In genomic region chr9:124415852-124416484, GRCh38 we compare ENCODE assay signal across 8 cellular contexts. TPM values are rescaled to one million over a fixed set of nuclear protein-coding genes. Genes with fewer than 3 reads are reported as not detected.
A peak's percentile ranks its signal among the peaks of the same experiment; 100 is the strongest.
DNase-seq lines count a peak whose midpoint lies in the region; ATAC-seq, FAIRE-seq and TF ChIP-seq lines count a peak whose summit lies in the region.

No MANE protein-coding gene starts in this region.

- H3K4me1 ChIP-seq in CD4-positive, alpha-beta memory T cell (ENCODE audit: insufficient read depth, low read length) = peaks cover 17% of the 10 kb centered on the region

- H3K36me3 ChIP-seq in CD4-positive, alpha-beta memory T cell (ENCODE audit: insufficient read depth, low read length) = peaks cover 31% of the 10 kb centered on the region

- H3K27ac Mint-ChIP-seq in CD4-positive, alpha-beta memory T cell = peak overlapping the region; percentile 91 to 98 (median 98)
- peak overlapping the region; percentile 96 for H3K27ac Mint-ChIP-seq in central memory CD8-positive, alpha-beta T cell (ENCODE audit: low read depth)
- peak overlapping the region; percentile 81 for H3K27ac Mint-ChIP-seq in neural crest cell (ENCODE audit: unreplicated experiment)

- peaks cover 28 to 41% of the 10 kb centered on the region in 2 donors for H3K36me3 Mint-ChIP-seq in CD4-positive, alpha-beta memory T cell
- peaks cover 31% of the 10 kb centered on the region for H3K36me3 Mint-ChIP-seq in central memory CD8-positive, alpha-beta T cell (ENCODE audit: insufficient read depth)
- H3K36me3 Mint-ChIP-seq in neural crest cell (ENCODE audit: low read depth) = peaks cover 14% of the 10 kb centered on the region

- H3K27ac ChIP-seq in CD4-positive, alpha-beta memory T cell (ENCODE audit: low read depth, low read length) = no peak overlapping the region

- H3K4me1 Mint-ChIP-seq in CD4-positive, alpha-beta memory T cell = peaks cover 16 to 40% (median 23%) of the 10 kb centered on the region in 4 donors
- H3K4me1 Mint-ChIP-seq in central memory CD8-positive, alpha-beta T cell = peaks cover 36% of the 10 kb centered on the region
- peaks cover 26% of the 10 kb centered on the region for H3K4me1 Mint-ChIP-seq in neural crest cell

- no peaks in the 10 kb centered on the region for H3K27me3 ChIP-seq in CD4-positive, alpha-beta memory T cell (ENCODE audit: insufficient read depth, low read length)

- H3K27me3 Mint-ChIP-seq in CD4-positive, alpha-beta memory T cell = peaks cover 0 to 3% of the 10 kb centered on the region in 2 donors
- H3K27me3 Mint-ChIP-seq in central memory CD8-positive, alpha-beta T cell = no peaks in the 10 kb centered on the region
- peaks cover 2% of the 10 kb centered on the region for H3K27me3 Mint-ChIP-seq in neural crest cell (ENCODE audit: low read depth)

- no peak for TF ChIP-seq CTCF in neural crest cell (conservative IDR thresholded peaks at IDR 0.05)

- FAIRE-seq in RCC 7860 (lab: Jason Lieb, UNC) = no peak

- peak overlapping the region; percentile 33 to 98 for H3K4me3 ChIP-seq in CD4-positive, alpha-beta memory T cell (ENCODE audit: low read length in 2 of 2)
- peak overlapping the region; percentile 98 for H3K4me3 ChIP-seq in Jurkat, Clone E6-1 (ENCODE audit: low read length)

- DNase-seq in CD4-positive, alpha-beta memory T cell = no peak
- DNase-seq in Jurkat, Clone E6-1 (ENCODE audit: low read depth, low spot score) = no peak
- DNase-seq in central memory CD8-positive, alpha-beta T cell (ENCODE audit: low spot score in 2 of 2) = no peak
- no peak for DNase-seq in neural crest cell (ENCODE audit: low read depth, low spot score)
- DNase-seq in RCC 7860 (ENCODE audit: low spot score) = no peak
- DNase-seq in NCI-H345 (lab: John Stamatoyannopoulos, UW) = no peak
- DNase-seq in NCI-H1694 treated with DMSO at 0.1 percent for 48 hours (lab: John Stamatoyannopoulos, UW) = no peak

- H3K9me3 ChIP-seq in CD4-positive, alpha-beta memory T cell (ENCODE audit: control insufficient read depth in 1 of 2, low read length in 2 of 2) = peaks cover 0 to 4% of the 10 kb centered on the region in 2 donors

- peaks cover 0 to 2% (median 0%) of the 10 kb centered on the region in 8 donors for H3K9me3 Mint-ChIP-seq in CD4-positive, alpha-beta memory T cell
- H3K9me3 Mint-ChIP-seq in central memory CD8-positive, alpha-beta T cell = no peaks in the 10 kb centered on the region
- peaks cover 3% of the 10 kb centered on the region for H3K9me3 Mint-ChIP-seq in neural crest cell

- CTCF ChIA-PET in CD4-positive, alpha-beta memory T cell (lab: Charles Lee; ENCODE audit: partially characterized antibody) = interaction anchor here (1.5 to 1.9 kb wide), 3 partner anchors 15 to 21 kb away, joined by 5 to 6 read pairs (median 5); no protein-coding TSS in a partner anchor

- intact Hi-C loops in CD4-positive, alpha-beta memory T cell (cut with micrococcal nuclease) = loop anchor here (10.0 kb wide), 1 partner anchor 161 kb away; the partner anchor contains the start of gene NEK6

- POLR2A ChIA-PET in CD4-positive, alpha-beta memory T cell (lab: Charles Lee; ENCODE audit: partially characterized antibody) = interaction anchor here (1.1 kb wide), 1 partner anchor 11 kb away, joined by 3 read pairs; no protein-coding TSS in a partner anchor

- peak overlapping the region; percentile 95 to 99 (median 98) for H3K4me3 Mint-ChIP-seq in CD4-positive, alpha-beta memory T cell
- peak overlapping the region; percentile 97 for H3K4me3 Mint-ChIP-seq in central memory CD8-positive, alpha-beta T cell
- H3K4me3 Mint-ChIP-seq in neural crest cell = peak overlapping the region; percentile 98

- ATAC-seq in central memory CD8-positive, alpha-beta T cell (replicated peaks; ENCODE audit: extremely low read depth, poor library complexity, severe bottlenecking) = no peak
- ATAC-seq in HG03108 (IDR thresholded peaks at IDR 0.05; ENCODE audit: unreplicated experiment) = no peak

RNA-seq across cellular contexts. Expression of gene PSMB7, which starts 0.7 kb away (rescaled TPM):
- total RNA-seq in CD4-positive, alpha-beta memory T cell = 10 to 100 TPM; 56.9 to 58.6 TPM
- 100 to 1,000 TPM; 168 to 226 TPM for polyA plus RNA-seq in CD4-positive, alpha-beta memory T cell
- polyA plus RNA-seq in Jurkat, Clone E6-1 (2012; ENCODE audit: insufficient read depth, insufficient read length) = 439 TPM
- 195 and 196 TPM in 2 replicates for total RNA-seq in neural crest cell

RNA-seq across cellular contexts. Expression of gene ADGRD2, which starts 34.3 kb away (rescaled TPM):
- not detected for total RNA-seq in CD4-positive, alpha-beta memory T cell
- not detected for polyA plus RNA-seq in CD4-positive, alpha-beta memory T cell
- polyA plus RNA-seq in Jurkat, Clone E6-1 (2012; ENCODE audit: insufficient read depth, insufficient read length) = 1.8 TPM
- total RNA-seq in neural crest cell = 0.44 TPM in 1 of 2 replicates, not detected in the other
